ENCODE assay signal across 8 cellular contexts in genomic region chr9:19946446-19947109, GRCh38.
DNase-seq lines count a peak whose midpoint lies in the region; ATAC-seq and TF ChIP-seq lines count a peak whose summit lies in the region.

No MANE protein-coding gene starts in this region.

- H3K9me3 Mint-ChIP-seq in H9 = no peaks in the 10 kb centered on the region; a peak in 2 of 5 replicates

- no TSS peak for BruUV-seq in PC-3 (replicated peaks; lab: Mats Ljungman, UMichigan)

- no peak overlapping the region for H4K5ac ChIP-seq in H9 (ENCODE audit: insufficient read length, low read depth, low read length)

- H3F3A ChIP-seq in PC-3 (ENCODE audit: low read length, unreplicated experiment) = no peaks in the 10 kb centered on the region

- no peaks in the 10 kb centered on the region for H3K9me2 ChIP-seq in PC-3 (replicated peaks; ENCODE audit: low read length)

- no peak overlapping the region for H3K4me2 ChIP-seq in H9 (ENCODE audit: insufficient read depth, insufficient read length, low read length)
- H3K4me2 ChIP-seq in PC-3 (ENCODE audit: low read length) = no peak overlapping the region

- no peaks in the 10 kb centered on the region for H4K20me1 ChIP-seq in H9 (ENCODE audit: control insufficient read depth, insufficient read depth, insufficient read length)
- no peaks in the 10 kb centered on the region for H4K20me1 ChIP-seq in PC-3 (ENCODE audit: low read length)

- no peak overlapping the region for H4K91ac ChIP-seq in H9 (ENCODE audit: insufficient read length, low read depth, low read length)

- H3K4ac ChIP-seq in H9 (ENCODE audit: low read depth, low read length) = no peak overlapping the region

- CTCF ChIA-PET in PC-3 (lab: Charles Lee) = interaction anchor here (0.7 kb wide), 1 partner anchor 153 kb away, joined by 11 read pairs; no protein-coding TSS in a partner anchor

- no peak overlapping the region for H3K27ac Mint-ChIP-seq in H9

- no peak overlapping the region for H3K23ac ChIP-seq in H9 (ENCODE audit: insufficient read length, low read depth, low read length)

- H2BK15ac ChIP-seq in H9 (ENCODE audit: low read depth, low read length) = no peak overlapping the region

- H3K4me3 ChIP-seq in PC-3 (ENCODE audit: low read length) = no peak overlapping the region
- H3K4me3 ChIP-seq in heart left ventricle = no peak overlapping the region
- H3K4me3 ChIP-seq in SJCRH30 = no peak overlapping the region

- no peak overlapping the region for H2BK20ac ChIP-seq in H9 (ENCODE audit: low read depth, low read length, poor library complexity, severe bottlenecking)

- no peak overlapping the region for H3T11ph ChIP-seq in H9 (ENCODE audit: low read length)

- H3K23me2 ChIP-seq in H9 (ENCODE audit: insufficient read length, low read depth, low read length, poor library complexity, severe bottlenecking) = no peaks in the 10 kb centered on the region

- no peak overlapping the region for H4K8ac ChIP-seq in H9 (replicated peaks; ENCODE audit: insufficient read length, low read depth, low read length)

- no peak overlapping the region for H3K14ac ChIP-seq in H9 (ENCODE audit: insufficient read depth, low read length)

- H3K9me3 ChIP-seq in H9 (ENCODE audit: control insufficient read depth, low read depth, low read length) (no peaks in the 10 kb centered on the region), PC-3 (ENCODE audit: low read length) (no peaks in the 10 kb centered on the region), heart left ventricle (peaks cover 0 to under 1% (median 0%) of the 10 kb centered on the region in 12 donors), SJCRH30 (replicated peaks) (no peaks in the 10 kb centered on the region)

- POLR2A ChIA-PET in PC-3 (lab: Charles Lee; ENCODE audit: unreplicated experiment) = interaction anchor here (0.7 kb wide), 1 partner anchor 1965 kb away, joined by 4 read pairs; no protein-coding TSS in a partner anchor

- H3K36me3 ChIP-seq in PC-3 (ENCODE audit: low read depth, low read length) (no peaks in the 10 kb centered on the region), heart left ventricle (no peaks in the 10 kb centered on the region), SJCRH30 (no peaks in the 10 kb centered on the region)

- H3K9ac ChIP-seq in H9 (ENCODE audit: extremely low read depth, insufficient read length, low read length) = no peak overlapping the region
- H3K9ac ChIP-seq in PC-3 (ENCODE audit: low read length) = no peak overlapping the region

- no peak overlapping the region for H2AK5ac ChIP-seq in H9 (ENCODE audit: insufficient read length, low read length)

- peak; percentile 63 for ATAC-seq in PC-3
- ATAC-seq in GM19351 (IDR thresholded peaks at IDR 0.05; ENCODE audit: unreplicated experiment) = no peak
- ATAC-seq in heart left ventricle = no peak

- no peak overlapping the region for H3K18ac ChIP-seq in H9 (ENCODE audit: insufficient read length, low read depth, low read length)

- peak; percentile 67 for TF ChIP-seq CTCF in H9 (conservative IDR thresholded peaks at IDR 0.05)
- peak; percentile 54; the same call in 1 of the 2 replicates for TF ChIP-seq CTCF in PC-3 (conservative IDR thresholded peaks at IDR 0.05; ENCODE audit: low read depth, low read length)
- peak in 6 of 12 donors; percentile 6 to 35 (median 20) for TF ChIP-seq CTCF in heart left ventricle (IDR thresholded peaks at IDR 0.05)

- no peak overlapping the region for H2BK120ac ChIP-seq in H9 (ENCODE audit: low read depth, low read length, poor library complexity, severe bottlenecking)

- no peak overlapping the region for H2BK12ac ChIP-seq in H9 (ENCODE audit: insufficient read length, low read depth, low read length)

- DNase-seq in ELR (ENCODE audit: low read depth) (peak; percentile 56), H9 (no peak), PC-3 (peak; percentile 39), islet precursor cell (peak; percentile 84), heart left ventricle (no peak), SJCRH30 (no peak), CD1c-positive myeloid dendritic cell (ENCODE audit: extremely low spot score) (no peak)

- peaks cover 7 to 13% of the 10 kb centered on the region in 2 experiments; a peak in 3 of 4 replicates for H3K4me1 Mint-ChIP-seq in H9

- TF ChIP-seq POLR2A in heart left ventricle (IDR thresholded peaks at IDR 0.05) = no peak

- no CpG with 5 or more reads among the region's 4 CpGs for WGBS in H9 (ENCODE audit: extremely low coverage, insufficient read length, low lambda C conversion rate)
- 50 to 75% (median 65%) methylated on average over 4 of the region's 4 CpGs for WGBS in heart left ventricle, 4 donors

- H3K79me1 ChIP-seq in H9 (ENCODE audit: insufficient read depth, low read depth, low read length, poor library complexity, severe bottlenecking) = no peaks in the 10 kb centered on the region

- H2AFZ ChIP-seq in H9 (ENCODE audit: low read length) (no peak overlapping the region), PC-3 (ENCODE audit: low read length) (no peak overlapping the region)

- H3K4me3 Mint-ChIP-seq in H9 = no peak overlapping the region

- peaks cover 0 to 4% (median 2%) of the 10 kb centered on the region in 3 experiments; a peak in 3 of 7 replicates for H3K36me3 Mint-ChIP-seq in H9 (ENCODE audit: insufficient read depth in 1 of 3, low read depth in 3 of 3)

- peaks cover 1% of the 10 kb centered on the region; the same call in 1 of the 2 replicates for H3K27me3 Mint-ChIP-seq in H9 (ENCODE audit: low read depth)

- H2BK5ac ChIP-seq in H9 (ENCODE audit: insufficient read length, low read length) = no peak overlapping the region

- no peak overlapping the region for H3K56ac ChIP-seq in H9 (ENCODE audit: insufficient read length, low read depth, low read length)

- H3K27me3 ChIP-seq in H9 (ENCODE audit: insufficient read depth, low read length) (no peaks in the 10 kb centered on the region), PC-3 (ENCODE audit: low read length) (peaks cover 23% of the 10 kb centered on the region), heart left ventricle (peaks cover 0 to 5% (median 0%) of the 10 kb centered on the region in 9 donors), SJCRH30 (no peaks in the 10 kb centered on the region)

- H3K79me2 ChIP-seq in H9 (ENCODE audit: insufficient read depth, low read length) = no peaks in the 10 kb centered on the region
- no peaks in the 10 kb centered on the region for H3K79me2 ChIP-seq in PC-3 (ENCODE audit: low read length)

- intact Hi-C loops in PC-3 (cut with micrococcal nuclease) = loop anchor here (5.0 kb wide), 1 partner anchor 246 kb away; no protein-coding TSS in a partner anchor
- intact Hi-C loops in heart left ventricle (cut with DNase I) = no loop called here

- no peaks in the 10 kb centered on the region for H3K4me1 ChIP-seq in H9 (ENCODE audit: insufficient read depth, low read length)
- H3K4me1 ChIP-seq in PC-3 (ENCODE audit: insufficient read depth, low read length) = no peaks in the 10 kb centered on the region
- no peaks in the 10 kb centered on the region for H3K4me1 ChIP-seq in heart left ventricle
- H3K4me1 ChIP-seq in SJCRH30 = no peaks in the 10 kb centered on the region

- H3K27ac ChIP-seq in H9 (ENCODE audit: insufficient read length, low read depth, low read length) (no peak overlapping the region), PC-3 (ENCODE audit: low read length) (no peak overlapping the region), heart left ventricle (no peak overlapping the region), SJCRH30 (no peak overlapping the region)

Comparison
In these comparisons a context has a peak if more than half of its experiments do, and no peak if none do; other contexts are left out.
1. DNase-seq: peak in ELR (single experiment), PC-3 (single experiment) and islet precursor cell (single experiment); none in H9 (single experiment), heart left ventricle (0 of 5), SJCRH30 (0 of 2) and CD1c-positive myeloid dendritic cell (single experiment).